In genomic region chr10:59708816-59709471, GRCh38 we compare ENCODE assay signal across 8 cellular contexts. TPM values are rescaled to one million over a fixed set of nuclear protein-coding genes. Genes with fewer than 3 reads are reported as not detected.
DNase-seq lines count a peak whose midpoint lies in the region; ATAC-seq and TF ChIP-seq lines count a peak whose summit lies in the region.

No MANE protein-coding gene starts in this region.

- H3K4me3 ChIP-seq in fibroblast of mammary gland (ENCODE audit: control insufficient read depth, low read depth, low read length), result peak overlapping the region; percentile 38

- peaks cover 65% of the 10 kb centered on the region for H3K27me3 Mint-ChIP-seq in T-helper 2 cell treated with Interferon-gamma antibody and Interleukin-4, amounts not matched to agents 5 μg/mL and 100 μg/mL, for 36 hours (ENCODE audit: low read depth)

- no peak for TF ChIP-seq CTCF in GM13976 (IDR thresholded peaks at IDR 0.05; ENCODE audit: borderline replicate concordance, control extremely low read depth, extremely low read depth, insufficient read depth, missing control alignments)
- TF ChIP-seq CTCF in fibroblast of mammary gland (conservative IDR thresholded peaks at IDR 0.05; ENCODE audit: control insufficient read depth, insufficient read depth, low read depth, low read length), result no peak
- TF ChIP-seq CTCF in omental fat pad (IDR thresholded peaks at IDR 0.05), result no peak

- ATAC-seq in HG02943 (IDR thresholded peaks at IDR 0.05; ENCODE audit: low read depth, unreplicated experiment), result peak; percentile 25
- peak; percentile 53 for ATAC-seq in omental fat pad (ENCODE audit: low FRiP score)
- no peak for ATAC-seq in HG03469 (IDR thresholded peaks at IDR 0.05; ENCODE audit: unreplicated experiment)

- in situ Hi-C loops in GM13976 (cut with MboI; ENCODE audit: low sequenced_read_pairs, unreplicated experiment), result no loop called here

- H3K9me3 Mint-ChIP-seq in T-helper 2 cell treated with Interferon-gamma antibody and Interleukin-4, amounts not matched to agents 5 μg/mL and 100 μg/mL, for 36 hours, result no peaks in the 10 kb centered on the region

- no peak overlapping the region for H3K27ac Mint-ChIP-seq in T-helper 2 cell treated with Interferon-gamma antibody and Interleukin-4, amounts not matched to agents 5 μg/mL and 100 μg/mL, for 36 hours

- H3K4me3 Mint-ChIP-seq in T-helper 2 cell treated with Interferon-gamma antibody and Interleukin-4, amounts not matched to agents 5 μg/mL and 100 μg/mL, for 36 hours, result peak overlapping the region; percentile 68

- H3K36me3 Mint-ChIP-seq in T-helper 2 cell treated with Interferon-gamma antibody and Interleukin-4, amounts not matched to agents 5 μg/mL and 100 μg/mL, for 36 hours (ENCODE audit: low read depth), result no peaks in the 10 kb centered on the region

- DNase-seq in GM13976 (ENCODE audit: low spot score) (peak; percentile 57), fibroblast of mammary gland (ENCODE audit: low read depth) (no peak), omental fat pad (ENCODE audit: low spot score) (no peak), KG1 (lab: John Stamatoyannopoulos, UW) (no peak)
- no peak for DNase-seq in T-helper 2 cell treated with Interferon-gamma antibody and Interleukin-4, amounts not matched to agents 5 μg/mL and 100 μg/mL, for 36 hours (ENCODE audit: low spot score)
- DNase-seq in activated CD4-positive, CD25-positive, alpha-beta regulatory T cell treated with anti-CD3 and anti-CD28 coated beads, Interleukin-2, amount 50 U/mL, for 72 hours, result no peak

- peaks cover 6% of the 10 kb centered on the region for H3K4me1 Mint-ChIP-seq in T-helper 2 cell treated with Interferon-gamma antibody and Interleukin-4, amounts not matched to agents 5 μg/mL and 100 μg/mL, for 36 hours (ENCODE audit: low read depth)

RNA-seq across cellular contexts. Expression of gene SLC16A9, which starts 0.7 kb away (rescaled TPM):
- total RNA-seq in omental fat pad, result 1 to 10 TPM in 1 of 4 donors, under 1 TPM in 3; 0.25 to 2.3 (median 0.77) TPM

RNA-seq across cellular contexts. Expression of gene MRLN, which starts 44.3 kb away (rescaled TPM):
- total RNA-seq in omental fat pad, result not detected
